1 cellular context compared by ENCODE assay signal in genomic region chr1:1794999-1795398, GRCh38.
TF ChIP-seq lines count a peak whose summit lies in the region.

No MANE protein-coding gene starts in this region.

TF ChIP-seq in HCT116, 20 proteins besides CTCF, POLR2A, EP300 and RAD21 (continued from another document):
- TF ChIP-seq, protein P1, sequence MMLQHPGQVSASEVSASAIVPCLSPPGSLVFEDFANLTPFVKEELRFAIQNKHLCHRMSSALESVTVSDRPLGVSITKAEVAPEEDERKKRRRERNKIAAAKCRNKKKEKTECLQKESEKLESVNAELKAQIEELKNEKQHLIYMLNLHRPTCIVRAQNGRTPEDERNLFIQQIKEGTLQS (IDR thresholded peaks at IDR 0.05), result no peak
- TF ChIP-seq EZH2phosphoT487 (IDR thresholded peaks at IDR 0.05; ENCODE audit: borderline replicate concordance) (no peak), TCF7L2 (IDR thresholded peaks at IDR 0.05; ENCODE audit: borderline replicate concordance, extremely low read depth, insufficient read depth, insufficient read length) (no peak), JUND (IDR thresholded peaks at IDR 0.05) (no peak), CEBPB (IDR thresholded peaks at IDR 0.05; ENCODE audit: low read depth) (no peak), POLR2AphosphoS5 (IDR thresholded peaks at IDR 0.05; ENCODE audit: low read depth, low read length) (no peak), FOSL1 (IDR thresholded peaks at IDR 0.05; ENCODE audit: low read depth) (no peak), ZNF274 (IDR thresholded peaks at IDR 0.05; ENCODE audit: low read depth, low read length) (no peak), SP1 (IDR thresholded peaks at IDR 0.05; ENCODE audit: low read depth) (no peak)
- TF ChIP-seq, protein P2, sequence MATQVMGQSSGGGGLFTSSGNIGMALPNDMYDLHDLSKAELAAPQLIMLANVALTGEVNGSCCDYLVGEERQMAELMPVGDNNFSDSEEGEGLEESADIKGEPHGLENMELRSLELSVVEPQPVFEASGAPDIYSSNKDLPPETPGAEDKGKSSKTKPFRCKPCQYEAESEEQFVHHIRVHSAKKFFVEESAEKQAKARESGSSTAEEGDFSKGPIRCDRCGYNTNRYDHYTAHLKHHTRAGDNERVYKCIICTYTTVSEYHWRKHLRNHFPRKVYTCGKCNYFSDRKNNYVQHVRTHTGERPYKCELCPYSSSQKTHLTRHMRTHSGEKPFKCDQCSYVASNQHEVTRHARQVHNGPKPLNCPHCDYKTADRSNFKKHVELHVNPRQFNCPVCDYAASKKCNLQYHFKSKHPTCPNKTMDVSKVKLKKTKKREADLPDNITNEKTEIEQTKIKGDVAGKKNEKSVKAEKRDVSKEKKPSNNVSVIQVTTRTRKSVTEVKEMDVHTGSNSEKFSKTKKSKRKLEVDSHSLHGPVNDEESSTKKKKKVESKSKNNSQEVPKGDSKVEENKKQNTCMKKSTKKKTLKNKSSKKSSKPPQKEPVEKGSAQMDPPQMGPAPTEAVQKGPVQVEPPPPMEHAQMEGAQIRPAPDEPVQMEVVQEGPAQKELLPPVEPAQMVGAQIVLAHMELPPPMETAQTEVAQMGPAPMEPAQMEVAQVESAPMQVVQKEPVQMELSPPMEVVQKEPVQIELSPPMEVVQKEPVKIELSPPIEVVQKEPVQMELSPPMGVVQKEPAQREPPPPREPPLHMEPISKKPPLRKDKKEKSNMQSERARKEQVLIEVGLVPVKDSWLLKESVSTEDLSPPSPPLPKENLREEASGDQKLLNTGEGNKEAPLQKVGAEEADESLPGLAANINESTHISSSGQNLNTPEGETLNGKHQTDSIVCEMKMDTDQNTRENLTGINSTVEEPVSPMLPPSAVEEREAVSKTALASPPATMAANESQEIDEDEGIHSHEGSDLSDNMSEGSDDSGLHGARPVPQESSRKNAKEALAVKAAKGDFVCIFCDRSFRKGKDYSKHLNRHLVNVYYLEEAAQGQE (IDR thresholded peaks at IDR 0.05; ENCODE audit: low read depth), result no peak
- TF ChIP-seq, protein P3, sequence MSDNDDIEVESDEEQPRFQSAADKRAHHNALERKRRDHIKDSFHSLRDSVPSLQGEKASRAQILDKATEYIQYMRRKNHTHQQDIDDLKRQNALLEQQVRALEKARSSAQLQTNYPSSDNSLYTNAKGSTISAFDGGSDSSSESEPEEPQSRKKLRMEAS (IDR thresholded peaks at IDR 0.05), result no peak
